9 cellular contexts compared by ENCODE assay signal in genomic region chr12:98352218-98352811, GRCh38.
DNase-seq lines count a peak whose midpoint lies in the region; ATAC-seq and TF ChIP-seq lines count a peak whose summit lies in the region.
"Had no signal": no experiment of that assay in that cellular context is flagged by ENCODE, and none has a peak within 500 bp of the region (broad histone marks: within the 10 kb centered on the region; RNA-seq: fewer than 3 reads in every experiment).

No MANE protein-coding gene starts in this region.

- TF ChIP-seq POLR2A in uterus (IDR thresholded peaks at IDR 0.05): no peak
- TF ChIP-seq POLR2A in vagina (IDR thresholded peaks at IDR 0.05): no peak

- POLR2A ChIA-PET in activated CD4-positive, alpha-beta memory T cell treated with anti-CD3 and anti-CD28 coated beads for 36 hours (lab: Charles Lee): no interaction called here
- POLR2A ChIA-PET in activated CD4-positive, alpha-beta memory T cell treated with anti-CD3 and anti-CD28 coated beads, Interleukin-2, amount 10 ng/mL, durations not matched to agents 7 days and 5 days (lab: Charles Lee): no interaction called here

- peak; percentile 42 for ATAC-seq in HG03159 (IDR thresholded peaks at IDR 0.05; ENCODE audit: unreplicated experiment)

- H3K36me3 Mint-ChIP-seq in activated CD4-positive, alpha-beta memory T cell treated with anti-CD3 and anti-CD28 coated beads for 36 hours: no peaks in the 10 kb centered on the region
- H3K36me3 Mint-ChIP-seq in activated CD4-positive, alpha-beta memory T cell treated with anti-CD3 and anti-CD28 coated beads, Interleukin-2, amount 10 ng/mL, durations not matched to agents 7 days and 5 days (ENCODE audit: low read depth): no peaks in the 10 kb centered on the region
- no peaks in the 10 kb centered on the region for H3K36me3 Mint-ChIP-seq in nephron progenitor cell (ENCODE audit: low read depth)

- peaks cover 18% of the 10 kb centered on the region for H3K4me1 Mint-ChIP-seq in activated CD4-positive, alpha-beta memory T cell treated with anti-CD3 and anti-CD28 coated beads for 36 hours (ENCODE audit: low read depth)
- H3K4me1 Mint-ChIP-seq in activated CD4-positive, alpha-beta memory T cell treated with anti-CD3 and anti-CD28 coated beads, Interleukin-2, amount 10 ng/mL, durations not matched to agents 7 days and 5 days: peaks cover 27% of the 10 kb centered on the region
- peaks cover 12% of the 10 kb centered on the region for H3K4me1 Mint-ChIP-seq in nephron progenitor cell

- H3K4me3 Mint-ChIP-seq in activated CD4-positive, alpha-beta memory T cell treated with anti-CD3 and anti-CD28 coated beads for 36 hours: no peak overlapping the region
- no peak overlapping the region for H3K4me3 Mint-ChIP-seq in activated CD4-positive, alpha-beta memory T cell treated with anti-CD3 and anti-CD28 coated beads, Interleukin-2, amount 10 ng/mL, durations not matched to agents 7 days and 5 days
- H3K4me3 Mint-ChIP-seq in nephron progenitor cell: no peak overlapping the region

- TF ChIP-seq CTCF in nephron progenitor cell (IDR thresholded peaks at IDR 0.05) (no peak), uterus (IDR thresholded peaks at IDR 0.05) (no peak), vagina (IDR thresholded peaks at IDR 0.05) (no peak)

- H3K36me3 ChIP-seq in uterus (no peaks in the 10 kb centered on the region), vagina (no peaks in the 10 kb centered on the region)

- H3K27ac Mint-ChIP-seq in activated CD4-positive, alpha-beta memory T cell treated with anti-CD3 and anti-CD28 coated beads for 36 hours: no peak overlapping the region
- H3K27ac Mint-ChIP-seq in activated CD4-positive, alpha-beta memory T cell treated with anti-CD3 and anti-CD28 coated beads, Interleukin-2, amount 10 ng/mL, durations not matched to agents 7 days and 5 days: no peak overlapping the region
- H3K27ac Mint-ChIP-seq in nephron progenitor cell: no peak overlapping the region

- intact Hi-C loops in activated CD4-positive, alpha-beta memory T cell treated with anti-CD3 and anti-CD28 coated beads for 36 hours (cut with micrococcal nuclease): loop anchor here (1.0 kb wide), 2 partner anchors 47 to 1781 kb away; no protein-coding TSS in a partner anchor
- intact Hi-C loops in uterus (cut with DNase I; ENCODE audit: low total_unique reads) (no loop called here), vagina (cut with DNase I) (no loop called here)

- H3K27ac ChIP-seq in uterus (no peak overlapping the region), vagina (no peak overlapping the region)

- peaks cover 5% of the 10 kb centered on the region for H3K27me3 Mint-ChIP-seq in activated CD4-positive, alpha-beta memory T cell treated with anti-CD3 and anti-CD28 coated beads for 36 hours
- H3K27me3 Mint-ChIP-seq in activated CD4-positive, alpha-beta memory T cell treated with anti-CD3 and anti-CD28 coated beads, Interleukin-2, amount 10 ng/mL, durations not matched to agents 7 days and 5 days: peaks cover 14% of the 10 kb centered on the region
- peaks cover 3% of the 10 kb centered on the region for H3K27me3 Mint-ChIP-seq in nephron progenitor cell (ENCODE audit: low read depth, poor library complexity)

- CTCF ChIA-PET in activated CD4-positive, alpha-beta memory T cell treated with anti-CD3 and anti-CD28 coated beads for 36 hours (lab: Charles Lee): interaction anchor here (1.6 kb wide), 1 partner anchor 19 kb away, joined by 3 read pairs; no protein-coding TSS in a partner anchor
- CTCF ChIA-PET in activated CD4-positive, alpha-beta memory T cell treated with anti-CD3 and anti-CD28 coated beads, Interleukin-2, amount 10 ng/mL, durations not matched to agents 7 days and 5 days (lab: Charles Lee): interaction anchor here (0.8 kb wide), 1 partner anchor 19 kb away, joined by 3 read pairs; no protein-coding TSS in a partner anchor

- H3K4me1 ChIP-seq in uterus (no peaks in the 10 kb centered on the region), vagina (no peaks in the 10 kb centered on the region)

- peak; percentile 26 for DNase-seq in activated CD4-positive, alpha-beta memory T cell treated with anti-CD3 and anti-CD28 coated beads for 36 hours
- no peak for DNase-seq in activated CD4-positive, alpha-beta memory T cell treated with anti-CD3 and anti-CD28 coated beads, Interleukin-2, amount 10 ng/mL, durations not matched to agents 7 days and 5 days
- DNase-seq in amniotic stem cell (lab: John Stamatoyannopoulos, UW) (peak; percentile 2), pulmonary artery endothelial cell (ENCODE audit: low read depth, low spot score) (peak; percentile 36), nephron progenitor cell (no peak), uterus (no peak), vagina (ENCODE audit: extremely low spot score in 2 of 2) (no peak)
- DNase-seq: C1 segment of cervical spinal cord had no signal

- H3K9me3 Mint-ChIP-seq in activated CD4-positive, alpha-beta memory T cell treated with anti-CD3 and anti-CD28 coated beads for 36 hours: no peaks in the 10 kb centered on the region
- no peaks in the 10 kb centered on the region for H3K9me3 Mint-ChIP-seq in activated CD4-positive, alpha-beta memory T cell treated with anti-CD3 and anti-CD28 coated beads, Interleukin-2, amount 10 ng/mL, durations not matched to agents 7 days and 5 days
- no peaks in the 10 kb centered on the region for H3K9me3 Mint-ChIP-seq in nephron progenitor cell

- no peaks in the 10 kb centered on the region for H3K9me3 ChIP-seq in uterus
- H3K9me3 ChIP-seq in vagina: no peaks in the 10 kb centered on the region

- no peak overlapping the region for H3K4me3 ChIP-seq in uterus
- no peak overlapping the region for H3K4me3 ChIP-seq in vagina

- H3K27me3 ChIP-seq in uterus (no peaks in the 10 kb centered on the region), vagina (no peaks in the 10 kb centered on the region)

Comparison
In these comparisons a context has a peak if more than half of its experiments do, and no peak if none do; other contexts are left out.
1. DNase-seq: peak in activated CD4-positive, alpha-beta memory T cell treated with anti-CD3 and anti-CD28 coated beads for 36 hours (single experiment), amniotic stem cell (single experiment) and pulmonary artery endothelial cell (single experiment); none in activated CD4-positive, alpha-beta memory T cell treated with anti-CD3 and anti-CD28 coated beads, Interleukin-2, amount 10 ng/mL, durations not matched to agents 7 days and 5 days (single experiment), nephron progenitor cell (single experiment), uterus (0 of 2) and vagina (0 of 2).